ENCODE assay signal across 17 cellular contexts in the genomic region with DNA sequence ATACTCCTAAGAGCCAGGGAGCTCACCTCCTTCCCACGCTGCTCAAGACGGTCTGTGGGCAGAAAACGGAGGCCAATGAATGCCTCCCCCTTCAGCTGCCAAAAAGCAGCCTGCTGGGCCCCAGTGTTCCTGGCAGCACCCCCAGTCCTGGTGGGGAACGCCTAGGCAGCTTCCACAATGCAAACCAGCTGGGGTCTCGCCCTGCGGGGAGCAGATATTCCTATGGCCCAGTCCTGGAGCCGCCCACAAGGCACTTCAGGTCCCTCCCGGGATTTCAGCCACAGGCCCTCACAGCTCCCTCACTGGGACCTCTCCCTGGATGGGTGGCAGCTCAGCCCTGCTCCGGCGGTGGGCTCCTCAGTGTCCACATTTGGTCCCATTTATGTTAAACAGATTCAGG. TPM values are rescaled to one million over a fixed set of nuclear protein-coding genes. Genes with fewer than 3 reads are reported as not detected.
DNase-seq lines count a peak whose midpoint lies in the region; TF ChIP-seq lines count a peak whose summit lies in the region.
"Had no signal": no experiment of that assay in that cellular context is flagged by ENCODE, and none has a peak within 500 bp of the region (broad histone marks: within the 10 kb centered on the region; RNA-seq: fewer than 3 reads in every experiment).

No MANE protein-coding gene starts in this region.

- TF ChIP-seq EP300 in suprapubic skin (IDR thresholded peaks at IDR 0.05) = no peak

- no peak overlapping the region for H3K23ac ChIP-seq in neuronal stem cell (ENCODE audit: low read depth, low read length, poor library complexity)

- H3K9me3 ChIP-seq in esophagus squamous epithelium (no peaks in the 10 kb centered on the region), neuronal stem cell (replicated peaks in 1 of 2; ENCODE audit: control insufficient read depth in 2 of 2, insufficient read depth in 1 of 2, low read depth in 1 of 2, low read length in 2 of 2) (no peaks in the 10 kb centered on the region), suprapubic skin (no peaks in the 10 kb centered on the region)
- H3K9me3 ChIP-seq: HAP-1 had no signal

- peak overlapping the region; percentile 87 for H3K18ac ChIP-seq in neuronal stem cell (ENCODE audit: low read length)

- H3K36me3 ChIP-seq in H7 (replicated peaks; ENCODE audit: control insufficient read depth, insufficient read depth, low read length) (no peaks in the 10 kb centered on the region; the same call in 1 of the 2 replicates), esophagus squamous epithelium (peaks cover 4 to 44% (median 11%) of the 10 kb centered on the region in 3 donors), neuronal stem cell (replicated peaks in 1 of 2; ENCODE audit: control insufficient read depth in 2 of 2, insufficient read depth in 2 of 2, low read length in 2 of 2) (peaks cover 0 to 2% of the 10 kb centered on the region in 2 donors), suprapubic skin (peaks cover 14% of the 10 kb centered on the region)
- H3K36me3 ChIP-seq: neural progenitor cell had no signal

- no peak overlapping the region for H3K14ac ChIP-seq in neuronal stem cell (ENCODE audit: low read length)

- peaks cover 3% of the 10 kb centered on the region for H3K79me1 ChIP-seq in neuronal stem cell (ENCODE audit: low read depth, low read length)

- intact Hi-C loops in esophagus squamous epithelium (cut with DNase I) = no loop called here

- H3K27ac ChIP-seq in esophagus squamous epithelium (peak overlapping the region; percentile 49 to 88 (median 75)), neuronal stem cell (replicated peaks; ENCODE audit: low read length) (no peak overlapping the region), suprapubic skin (peak overlapping the region; percentile 75)
- H3K27ac ChIP-seq: neural progenitor cell had no signal

- H3K27me3 ChIP-seq in H7 (ENCODE audit: control insufficient read depth, insufficient read depth, low read length) = no peaks in the 10 kb centered on the region
- H3K27me3 ChIP-seq in esophagus squamous epithelium = no peaks in the 10 kb centered on the region
- peaks cover 0 to 4% (median 0%) of the 10 kb centered on the region in 3 experiments for H3K27me3 ChIP-seq in neuronal stem cell (ENCODE audit: control insufficient read depth in 3 of 3, insufficient read depth in 3 of 3, low read depth in 1 of 3, low read length in 3 of 3)
- H3K27me3 ChIP-seq in suprapubic skin = no peaks in the 10 kb centered on the region
- H3K27me3 ChIP-seq: neural progenitor cell had no signal

- H4K91ac ChIP-seq in neuronal stem cell (ENCODE audit: low read depth, low read length, poor library complexity) = no peak overlapping the region

- H2AK5ac ChIP-seq in neuronal stem cell (ENCODE audit: low read depth, low read length) = peak overlapping the region; percentile 46

- no peak overlapping the region for H3K4me3 ChIP-seq in H7 (ENCODE audit: insufficient read depth, low read depth, low read length)
- no peak overlapping the region for H3K4me3 ChIP-seq in esophagus squamous epithelium
- H3K4me3 ChIP-seq in neuronal stem cell (ENCODE audit: low read length in 2 of 2) = no peak overlapping the region
- H3K4me3 ChIP-seq in suprapubic skin = no peak overlapping the region
- H3K4me3 ChIP-seq: HAP-1, neural progenitor cell had no signal

- peak overlapping the region; percentile 71 for H2BK15ac ChIP-seq in neuronal stem cell (ENCODE audit: low read length)

- no peak overlapping the region for H2AFZ ChIP-seq in neuronal stem cell (ENCODE audit: low read length)
- H2AFZ ChIP-seq: neural progenitor cell had no signal

- no peak overlapping the region for H2BK5ac ChIP-seq in neuronal stem cell (ENCODE audit: low read length)

- H2BK12ac ChIP-seq in neuronal stem cell (ENCODE audit: low read length) = no peak overlapping the region

- no peak for TF ChIP-seq CTCF in esophagus squamous epithelium (IDR thresholded peaks at IDR 0.05)
- TF ChIP-seq CTCF in suprapubic skin (IDR thresholded peaks at IDR 0.05) = no peak

- WGBS in esophagus squamous epithelium, 2 donors = 67 to 89% methylated on average over 3 to 5 of the region's 10 CpGs
- no CpG with 5 or more reads among the region's 10 CpGs for WGBS in neuronal stem cell (ENCODE audit: extremely low coverage in 2 of 2, insufficient read length in 2 of 2, insufficient replicate concordance in 1 of 2), 2 donors
- 77% methylated on average over 5 of the region's 10 CpGs for WGBS in suprapubic skin

- TF ChIP-seq POLR2A in esophagus squamous epithelium (IDR thresholded peaks at IDR 0.05) = no peak
- no peak for TF ChIP-seq POLR2A in suprapubic skin (IDR thresholded peaks at IDR 0.05)

- no peak overlapping the region for H3K9ac ChIP-seq in neuronal stem cell (ENCODE audit: low read depth, low read length, poor library complexity)
- H3K9ac ChIP-seq: neural progenitor cell had no signal

- no peak overlapping the region for H4K8ac ChIP-seq in neuronal stem cell (ENCODE audit: low read depth, low read length)

- H3K4ac ChIP-seq in neuronal stem cell (ENCODE audit: low read length) = no peak overlapping the region

- H3K4me2 ChIP-seq in neuronal stem cell (ENCODE audit: insufficient read depth, low read length, poor library complexity, severe bottlenecking) = no peak overlapping the region
- H3K4me2 ChIP-seq: neural progenitor cell had no signal

- no peak overlapping the region for H2BK120ac ChIP-seq in neuronal stem cell (ENCODE audit: low read depth, low read length)

- DNase-seq in H7 (peak; percentile 32), esophagus squamous epithelium (lab: John Stamatoyannopoulos, UW) (no peak), neuronal stem cell (ENCODE audit: low spot score) (no peak), suprapubic skin (ENCODE audit: low spot score in 2 of 2) (no peak), NCI-H2196 (lab: John Stamatoyannopoulos, UW; ENCODE audit: unreplicated experiment) (no peak), AG08395 (ENCODE audit: low spot score) (no peak), COR-L47 (lab: John Stamatoyannopoulos, UW) (no peak)
- no peak for DNase-seq in activated CD4-positive, alpha-beta T cell treated with anti-CD3 and anti-CD28 coated beads, Interleukin-2, amount 50 U/mL, for 4 hours
- DNase-seq: activated CD4-positive, alpha-beta memory T cell treated with anti-CD3 and anti-CD28 coated beads for 36 hours; activated T-cell treated with anti-CD3 and anti-CD28 coated beads for 4 hours; cortex of kidney; DMS79; NCI-H2107; NCI-H510A; T1000 had no signal

- H3K4me1 ChIP-seq in esophagus squamous epithelium = peaks cover 26 to 75% (median 43%) of the 10 kb centered on the region in 3 donors
- peaks cover 8 to 9% of the 10 kb centered on the region in 2 donors for H3K4me1 ChIP-seq in neuronal stem cell (ENCODE audit: control insufficient read depth in 2 of 2, insufficient read depth in 1 of 2, low read depth in 1 of 2, low read length in 2 of 2)
- peaks cover 55% of the 10 kb centered on the region for H3K4me1 ChIP-seq in suprapubic skin

RNA-seq across cellular contexts. Expression of gene A4GALT, which starts 29.2 kb away (rescaled TPM):
- total RNA-seq in H7 (2014; rRNA removed; shearing (Covaris generic)) = 7.6 and 9.6 TPM in 2 replicates
- total RNA-seq in esophagus squamous epithelium (10 to 100 TPM; 13.9 to 22.0 (median 17.6) TPM), suprapubic skin (10 to 100 TPM in 2 of 4 donors, 1 to 10 TPM in 2; 6.7 to 11.6 (median 8.8) TPM)
- 5.5 TPM for polyA plus RNA-seq in neuronal stem cell (2013, experiment 1 of 2)
- 5.6 TPM for polyA plus RNA-seq in neuronal stem cell (2013, experiment 2 of 2)
- total RNA-seq: activated CD4-positive, alpha-beta memory T cell treated with anti-CD3 and anti-CD28 coated beads for 36 hours had no signal

RNA-seq across cellular contexts. Expression of gene CYB5R3, which starts 42.2 kb away (rescaled TPM):
- 75.6 and 86.8 TPM in 2 replicates for total RNA-seq in H7 (2014; rRNA removed; shearing (Covaris generic))
- total RNA-seq in esophagus squamous epithelium (10 to 100 TPM; 49.5 to 81.6 (median 71.7) TPM), suprapubic skin (100 to 1,000 TPM; 107 to 159 (median 138) TPM)
- polyA plus RNA-seq in neuronal stem cell (2013, experiment 1 of 2) = 108 TPM
- polyA plus RNA-seq in neuronal stem cell (2013, experiment 2 of 2) = 107 TPM

RNA-seq across cellular contexts. Expression of gene ATP5MGL, which starts 51.0 kb away (rescaled TPM):
- total RNA-seq in H7 (2014; rRNA removed; shearing (Covaris generic)) = 0.42 TPM in 1 of 2 replicates, not detected in the other
- total RNA-seq in esophagus squamous epithelium (under 1 TPM in 1 of 4 donors, not detected in 3; 0.76 TPM), suprapubic skin (1 to 10 TPM in 3 of 4 donors, not detected in 1; 1.3 to 3.9 (median 1.5) TPM)
- not detected for polyA plus RNA-seq in neuronal stem cell (2013, experiment 1 of 2)
- not detected for polyA plus RNA-seq in neuronal stem cell (2013, experiment 2 of 2)
